ENCODE assay signal across 2 cellular contexts in the genomic region with DNA sequence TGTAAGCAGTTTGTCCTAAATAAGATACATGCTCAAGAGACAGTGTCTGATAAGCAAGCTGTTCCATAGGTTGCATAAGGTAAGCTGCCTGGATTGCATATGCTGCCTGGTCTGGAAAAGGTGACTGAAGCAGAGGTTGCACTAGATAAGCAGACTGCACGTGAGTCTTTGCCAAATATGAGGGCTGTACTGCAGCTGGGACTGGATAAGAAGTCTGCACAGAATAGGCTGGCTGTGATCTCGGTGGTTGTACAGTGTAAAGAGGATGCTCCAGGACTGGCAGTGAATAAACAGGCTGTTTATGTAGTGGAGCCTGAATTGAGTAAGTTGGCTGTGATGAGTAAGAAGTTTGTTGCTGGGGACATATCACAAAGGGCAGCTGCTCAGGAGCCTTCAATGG.
TF ChIP-seq lines count a peak whose summit lies in the region.

No MANE protein-coding gene starts in this region.

TF ChIP-seq in endothelial cell of umbilical vein, 7 proteins besides CTCF, POLR2A, EP300 and RAD21 (continued from another document):
- no peak for TF ChIP-seq GATA2 (IDR thresholded peaks at IDR 0.05; ENCODE audit: insufficient read depth, insufficient read length, low read depth, low read length)
- no peak for TF ChIP-seq MYC (IDR thresholded peaks at IDR 0.05; ENCODE audit: low read depth, low read length)
- TF ChIP-seq, protein P1, sequence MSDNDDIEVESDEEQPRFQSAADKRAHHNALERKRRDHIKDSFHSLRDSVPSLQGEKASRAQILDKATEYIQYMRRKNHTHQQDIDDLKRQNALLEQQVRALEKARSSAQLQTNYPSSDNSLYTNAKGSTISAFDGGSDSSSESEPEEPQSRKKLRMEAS (IDR thresholded peaks at IDR 0.05; ENCODE audit: insufficient read depth, insufficient read length) = no peak
- no peak for TF ChIP-seq FOS (IDR thresholded peaks at IDR 0.05; ENCODE audit: borderline replicate concordance, insufficient read depth, low read length)
- no peak for TF ChIP-seq POLR2AphosphoS5 (IDR thresholded peaks at IDR 0.05; ENCODE audit: insufficient read depth, low read depth, low read length)
- TF ChIP-seq EZH2 (IDR thresholded peaks at IDR 0.05; ENCODE audit: borderline replicate concordance, low read depth, low read length, severe bottlenecking) = no peak

TF ChIP-seq in HepG2, 621 proteins besides CTCF, POLR2A, EP300 and RAD21:
- TF ChIP-seq, protein P2, sequence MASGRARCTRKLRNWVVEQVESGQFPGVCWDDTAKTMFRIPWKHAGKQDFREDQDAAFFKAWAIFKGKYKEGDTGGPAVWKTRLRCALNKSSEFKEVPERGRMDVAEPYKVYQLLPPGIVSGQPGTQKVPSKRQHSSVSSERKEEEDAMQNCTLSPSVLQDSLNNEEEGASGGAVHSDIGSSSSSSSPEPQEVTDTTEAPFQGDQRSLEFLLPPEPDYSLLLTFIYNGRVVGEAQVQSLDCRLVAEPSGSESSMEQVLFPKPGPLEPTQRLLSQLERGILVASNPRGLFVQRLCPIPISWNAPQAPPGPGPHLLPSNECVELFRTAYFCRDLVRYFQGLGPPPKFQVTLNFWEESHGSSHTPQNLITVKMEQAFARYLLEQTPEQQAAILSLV (CRISPR knock-in tag; IDR thresholded peaks at IDR 0.05; ENCODE audit: borderline replicate concordance) = no peak
- 0 out of 2 replicates have a peak, but pooled peaks have one; percentile 4 for TF ChIP-seq HNF4A (CRISPR knock-in tag; IDR thresholded peaks at IDR 0.05)
- TF ChIP-seq BHLHE40 (IDR thresholded peaks at IDR 0.05; ENCODE audit: low read length) = 0 out of 2 replicates have a peak, but pooled peaks have one; percentile 40
- TF ChIP-seq FOSL2 (CRISPR knock-in tag; IDR thresholded peaks at IDR 0.05) = 0 out of 2 replicates have a peak, but pooled peaks have one; percentile 3
